8 cellular contexts compared by ENCODE assay signal in genomic region chr7:107045195-107045960, GRCh38. TPM values are rescaled to one million over a fixed set of nuclear protein-coding genes. Genes with fewer than 3 reads are reported as not detected.
DNase-seq lines count a peak whose midpoint lies in the region; ATAC-seq lines count a peak whose summit lies in the region.

No MANE protein-coding gene starts in this region.

- no peaks in the 10 kb centered on the region for H4K20me1 ChIP-seq in BLaER1

- no peaks in the 10 kb centered on the region for H3K36me3 ChIP-seq in BLaER1
- no peaks in the 10 kb centered on the region for H3K36me3 ChIP-seq in HUES6 (ENCODE audit: control insufficient read depth, insufficient read depth, low read length)

- H3K9ac ChIP-seq in BLaER1: peak overlapping the region; percentile 72
- peak overlapping the region; percentile 70 for H3K9ac ChIP-seq in HUES6 (ENCODE audit: low read length)

- peaks cover 9% of the 10 kb centered on the region for H3K4me1 Mint-ChIP-seq in activated naive CD8-positive, alpha-beta T cell treated with anti-CD3 and anti-CD28 coated beads, Interleukin-2, amount 50 U/mL, for 24 hours
- peaks cover 10 to 24% of the 10 kb centered on the region in 2 donors for H3K4me1 Mint-ChIP-seq in stimulated activated naive B cell treated with anti-CD40 and anti-IgM and Interleukin-4, amounts not matched to agents 10 μg/mL and 1 μg/mL and 100 μg/mL, for 72 hours

- peaks cover 42% of the 10 kb centered on the region for H3K27me3 Mint-ChIP-seq in activated naive CD8-positive, alpha-beta T cell treated with anti-CD3 and anti-CD28 coated beads, Interleukin-2, amount 50 U/mL, for 24 hours
- H3K27me3 Mint-ChIP-seq in stimulated activated naive B cell treated with anti-CD40 and anti-IgM and Interleukin-4, amounts not matched to agents 10 μg/mL and 1 μg/mL and 100 μg/mL, for 72 hours: peaks cover 24 to 39% of the 10 kb centered on the region in 2 donors

- H3K4me1 ChIP-seq in BLaER1 (peaks cover 5% of the 10 kb centered on the region; the same call in 1 of the 2 replicates), HUES6 (ENCODE audit: control insufficient read depth, insufficient read depth, low read length) (peaks cover 20% of the 10 kb centered on the region)

- H3K27me3 ChIP-seq in BLaER1 (peaks cover 20% of the 10 kb centered on the region), HUES6 (ENCODE audit: control insufficient read depth, insufficient read depth, low read length) (peaks cover 15% of the 10 kb centered on the region)

- peak overlapping the region; percentile 99 for H3K4me2 ChIP-seq in BLaER1

- peak overlapping the region; percentile 79 for H3K4me3 Mint-ChIP-seq in activated naive CD8-positive, alpha-beta T cell treated with anti-CD3 and anti-CD28 coated beads, Interleukin-2, amount 50 U/mL, for 24 hours
- H3K4me3 Mint-ChIP-seq in stimulated activated naive B cell treated with anti-CD40 and anti-IgM and Interleukin-4, amounts not matched to agents 10 μg/mL and 1 μg/mL and 100 μg/mL, for 72 hours: peak overlapping the region; percentile 91 to 93

- no peak for ATAC-seq in activated naive CD8-positive, alpha-beta T cell treated with anti-CD3 and anti-CD28 coated beads, Interleukin-2, amount 50 U/mL, for 24 hours
- no peak for ATAC-seq in stimulated activated naive B cell treated with anti-CD40 and anti-IgM and Interleukin-4, amounts not matched to agents 10 μg/mL and 1 μg/mL and 100 μg/mL, for 72 hours (replicated peaks)

- no peaks in the 10 kb centered on the region for H3K36me3 Mint-ChIP-seq in activated naive CD8-positive, alpha-beta T cell treated with anti-CD3 and anti-CD28 coated beads, Interleukin-2, amount 50 U/mL, for 24 hours (ENCODE audit: low read depth)
- no peaks in the 10 kb centered on the region for H3K36me3 Mint-ChIP-seq in stimulated activated naive B cell treated with anti-CD40 and anti-IgM and Interleukin-4, amounts not matched to agents 10 μg/mL and 1 μg/mL and 100 μg/mL, for 72 hours

- DNase-seq in activated naive CD8-positive, alpha-beta T cell treated with anti-CD3 and anti-CD28 coated beads, Interleukin-2, amount 50 U/mL, for 24 hours: no peak
- peak; percentile 26 for DNase-seq in iPS-NIHi7 (ENCODE audit: extremely low spot score)
- no peak for DNase-seq in stimulated activated naive B cell treated with anti-CD40 and anti-IgM and Interleukin-4, amounts not matched to agents 10 μg/mL and 1 μg/mL and 100 μg/mL, for 72 hours
- DNase-seq in ureter (ENCODE audit: low spot score): no peak
- no peak for DNase-seq in COLO829 (ENCODE audit: low spot score)
- DNase-seq in kidney tubule cell (ENCODE audit: low spot score): no peak

- H3K27ac Mint-ChIP-seq in activated naive CD8-positive, alpha-beta T cell treated with anti-CD3 and anti-CD28 coated beads, Interleukin-2, amount 50 U/mL, for 24 hours: no peak overlapping the region
- peak overlapping the region; percentile 73 for H3K27ac Mint-ChIP-seq in stimulated activated naive B cell treated with anti-CD40 and anti-IgM and Interleukin-4, amounts not matched to agents 10 μg/mL and 1 μg/mL and 100 μg/mL, for 72 hours

- no peaks in the 10 kb centered on the region for H3K9me3 Mint-ChIP-seq in activated naive CD8-positive, alpha-beta T cell treated with anti-CD3 and anti-CD28 coated beads, Interleukin-2, amount 50 U/mL, for 24 hours
- no peaks in the 10 kb centered on the region for H3K9me3 Mint-ChIP-seq in stimulated activated naive B cell treated with anti-CD40 and anti-IgM and Interleukin-4, amounts not matched to agents 10 μg/mL and 1 μg/mL and 100 μg/mL, for 72 hours

- H3K4me3 ChIP-seq in BLaER1 (peak overlapping the region; percentile 87), HUES6 (ENCODE audit: low read depth, low read length) (peak overlapping the region; percentile 99)

- H3K9me3 ChIP-seq in BLaER1: 0 out of 2 replicates have a peak, but pooled peaks cover 5% of the 10 kb centered on the region
- H3K9me3 ChIP-seq in HUES6 (ENCODE audit: control insufficient read depth, insufficient read depth, low read depth, low read length): no peaks in the 10 kb centered on the region

- H3K27ac ChIP-seq in BLaER1: no peak overlapping the region
- H3K27ac ChIP-seq in HUES6 (ENCODE audit: low read depth, low read length): no peak overlapping the region

RNA-seq across cellular contexts. Expression of gene PRKAR2B, which starts 0.9 kb away (rescaled TPM):
- 22.8 TPM for total RNA-seq in ureter
